In genomic region chr10:78424721-78425120, GRCh38 we compare ENCODE assay signal across 9 cellular contexts.
DNase-seq lines count a peak whose midpoint lies in the region; TF ChIP-seq lines count a peak whose summit lies in the region.
"Had no signal": no experiment of that assay in that cellular context is flagged by ENCODE, and none has a peak within 500 bp of the region (broad histone marks: within the 10 kb centered on the region; RNA-seq: fewer than 3 reads in every experiment).

No MANE protein-coding gene starts in this region.

- 54 to 86% methylated on average over 1 of the region's 1 CpG for WGBS in sigmoid colon, 2 donors

- H3K36me3 ChIP-seq in colonic mucosa (no peaks in the 10 kb centered on the region), sigmoid colon (no peaks in the 10 kb centered on the region), Peyer's patch (no peaks in the 10 kb centered on the region), ascending aorta (no peaks in the 10 kb centered on the region)
- H3K36me3 ChIP-seq: SJCRH30 had no signal

- no peak for TF ChIP-seq EP300 in sigmoid colon (IDR thresholded peaks at IDR 0.05)

- H3K27me3 ChIP-seq in colonic mucosa (no peaks in the 10 kb centered on the region), sigmoid colon (no peaks in the 10 kb centered on the region), Peyer's patch (no peaks in the 10 kb centered on the region), ascending aorta (no peaks in the 10 kb centered on the region)
- H3K27me3 ChIP-seq: SJCRH30 had no signal

- TF ChIP-seq CTCF in colonic mucosa (IDR thresholded peaks at IDR 0.05): peak; percentile 40
- no peak for TF ChIP-seq CTCF in sigmoid colon (IDR thresholded peaks at IDR 0.05)
- peak in 3 of 6 experiments; percentile 51 to 56 (median 52) for TF ChIP-seq CTCF in Peyer's patch (IDR thresholded peaks at IDR 0.05)
- no peak for TF ChIP-seq CTCF in ascending aorta (IDR thresholded peaks at IDR 0.05)

- TF ChIP-seq POLR2A in sigmoid colon (IDR thresholded peaks at IDR 0.05) (no peak), Peyer's patch (IDR thresholded peaks at IDR 0.05) (no peak)

- no peaks in the 10 kb centered on the region for H3K4me1 ChIP-seq in colonic mucosa
- no peaks in the 10 kb centered on the region for H3K4me1 ChIP-seq in sigmoid colon
- no peaks in the 10 kb centered on the region for H3K4me1 ChIP-seq in Peyer's patch
- no peaks in the 10 kb centered on the region for H3K4me1 ChIP-seq in ascending aorta
- H3K4me1 ChIP-seq: SJCRH30 had no signal

- DNase-seq in NCI-H526 (lab: John Stamatoyannopoulos, UW) (peak; percentile 2 to 31), NCI-H526 treated with DMSO at 0.1 percent for 48 hours (lab: John Stamatoyannopoulos, UW) (no peak), MV-4-11 (lab: John Stamatoyannopoulos, UW) (peak; percentile 9), colonic mucosa (no peak), sigmoid colon (peak; percentile 17), Peyer's patch (no peak), NCI-H1694 treated with DMSO at 0.1 percent for 48 hours (lab: John Stamatoyannopoulos, UW) (no peak), ascending aorta (ENCODE audit: low spot score in 2 of 2) (no peak)
- DNase-seq: SJCRH30 had no signal

- H3K4me3 ChIP-seq in colonic mucosa (no peak overlapping the region), sigmoid colon (no peak overlapping the region), Peyer's patch (no peak overlapping the region), ascending aorta (no peak overlapping the region)
- H3K4me3 ChIP-seq: SJCRH30 had no signal

- no peak overlapping the region for H3K9ac ChIP-seq in colonic mucosa (ENCODE audit: low read depth in 2 of 2, low read length in 2 of 2)

- H3K9me3 ChIP-seq in colonic mucosa: no peaks in the 10 kb centered on the region
- H3K9me3 ChIP-seq in sigmoid colon: peaks cover 0 to 6% (median 0%) of the 10 kb centered on the region in 4 donors
- no peaks in the 10 kb centered on the region for H3K9me3 ChIP-seq in Peyer's patch
- peaks cover 0 to 4% of the 10 kb centered on the region in 2 donors for H3K9me3 ChIP-seq in ascending aorta
- H3K9me3 ChIP-seq: SJCRH30 had no signal

- no peak overlapping the region for H3K27ac ChIP-seq in colonic mucosa
- H3K27ac ChIP-seq in sigmoid colon: no peak overlapping the region
- H3K27ac ChIP-seq in Peyer's patch: no peak overlapping the region
- no peak overlapping the region for H3K27ac ChIP-seq in ascending aorta
- H3K27ac ChIP-seq: SJCRH30 had no signal

- intact Hi-C loops in colonic mucosa (cut with DNase I): loop anchor here (10.0 kb wide), 2 partner anchors 230 to 770 kb away; no protein-coding TSS in a partner anchor
- intact Hi-C loops in sigmoid colon (cut with DNase I): no loop called here
- intact Hi-C loops in ascending aorta (cut with DNase I): no loop called here

Comparison
In these comparisons a context has a peak if more than half of its experiments do, and no peak if none do; other contexts are left out.
1. DNase-seq: peak in NCI-H526 (2 of 2), MV-4-11 (single experiment) and sigmoid colon (single experiment); none in NCI-H526 treated with DMSO at 0.1 percent for 48 hours (single experiment), colonic mucosa (single experiment), Peyer's patch (0 of 3), NCI-H1694 treated with DMSO at 0.1 percent for 48 hours (single experiment) and ascending aorta (0 of 2).